9 cellular contexts compared by ENCODE assay signal in genomic region chr12:71870409-71870808, GRCh38. TPM values are rescaled to one million over a fixed set of nuclear protein-coding genes. Genes with fewer than 3 reads are reported as not detected.
DNase-seq lines count a peak whose midpoint lies in the region; ATAC-seq lines count a peak whose summit lies in the region.
"Had no signal": no experiment of that assay in that cellular context is flagged by ENCODE, and none has a peak within 500 bp of the region (broad histone marks: within the 10 kb centered on the region; RNA-seq: fewer than 3 reads in every experiment).

No MANE protein-coding gene starts in this region.

- H3K4me1 Mint-ChIP-seq in natural killer cell treated with Interleukin-12 subunit alpha and Interleukin-12 subunit beta and Interleukin-15 and Interleukin-18, amount 100 ng/mL, for 72 hours (ENCODE audit: low read depth in 2 of 2) = peaks cover 21 to 32% of the 10 kb centered on the region in 2 donors
- peaks cover 53% of the 10 kb centered on the region for H3K4me1 Mint-ChIP-seq in activated CD4-positive, alpha-beta T cell treated with anti-CD3 and anti-CD28 coated beads for 36 hours

- ATAC-seq in GM18907 (IDR thresholded peaks at IDR 0.05; ENCODE audit: unreplicated experiment) = peak; percentile 83
- peak; percentile 70 for ATAC-seq in GM21786 (IDR thresholded peaks at IDR 0.05; ENCODE audit: unreplicated experiment)
- ATAC-seq in HG03457 (IDR thresholded peaks at IDR 0.05; ENCODE audit: unreplicated experiment) = peak; percentile 75
- no peak for ATAC-seq in natural killer cell treated with Interleukin-12 subunit alpha and Interleukin-12 subunit beta and Interleukin-15 and Interleukin-18, amount 100 ng/mL, for 72 hours
- ATAC-seq in stimulated activated naive CD8-positive, alpha-beta T cell treated with anti-CD3 and anti-CD28 coated beads, Interleukin-15, Interleukin-2, amounts not matched to agents 100 U/mL and 50 U/mL, for 24 hours = no peak
- no peak for ATAC-seq in activated CD4-positive, alpha-beta T cell treated with anti-CD3 and anti-CD28 coated beads for 36 hours

- H3K27me3 Mint-ChIP-seq in natural killer cell treated with Interleukin-12 subunit alpha and Interleukin-12 subunit beta and Interleukin-15 and Interleukin-18, amount 100 ng/mL, for 72 hours = no peaks in the 10 kb centered on the region
- H3K27me3 Mint-ChIP-seq in activated CD4-positive, alpha-beta T cell treated with anti-CD3 and anti-CD28 coated beads for 36 hours = no peaks in the 10 kb centered on the region
- H3K27me3 Mint-ChIP-seq: activated naive CD8-positive, alpha-beta T cell treated with anti-CD3 and anti-CD28 coated beads, Interleukin-2, amount 10 ng/mL, durations not matched to agents 7 days and 5 days had no signal

- POLR2A ChIA-PET in activated CD4-positive, alpha-beta T cell treated with anti-CD3 and anti-CD28 coated beads for 36 hours (lab: Charles Lee) = no interaction called here

- peak overlapping the region in 1 of 2 donors; percentile 47 for H3K27ac Mint-ChIP-seq in natural killer cell treated with Interleukin-12 subunit alpha and Interleukin-12 subunit beta and Interleukin-15 and Interleukin-18, amount 100 ng/mL, for 72 hours
- no peak overlapping the region for H3K27ac Mint-ChIP-seq in activated CD4-positive, alpha-beta T cell treated with anti-CD3 and anti-CD28 coated beads for 36 hours
- H3K27ac Mint-ChIP-seq: activated naive CD8-positive, alpha-beta T cell treated with anti-CD3 and anti-CD28 coated beads, Interleukin-2, amount 10 ng/mL, durations not matched to agents 7 days and 5 days had no signal

- CTCF ChIA-PET in activated CD4-positive, alpha-beta T cell treated with anti-CD3 and anti-CD28 coated beads for 36 hours (lab: Charles Lee) = interaction anchor here (0.6 kb wide), 1 partner anchor 252 kb away, joined by 3 read pairs; no protein-coding TSS in a partner anchor

- H3K36me3 Mint-ChIP-seq in natural killer cell treated with Interleukin-12 subunit alpha and Interleukin-12 subunit beta and Interleukin-15 and Interleukin-18, amount 100 ng/mL, for 72 hours = peaks cover 5% of the 10 kb centered on the region
- H3K36me3 Mint-ChIP-seq in activated CD4-positive, alpha-beta T cell treated with anti-CD3 and anti-CD28 coated beads for 36 hours (ENCODE audit: low read depth) = peaks cover 22% of the 10 kb centered on the region

- no peak for DNase-seq in natural killer cell treated with Interleukin-12 subunit alpha and Interleukin-12 subunit beta and Interleukin-15 and Interleukin-18, amount 100 ng/mL, for 72 hours (ENCODE audit: low spot score)
- DNase-seq in stimulated activated naive CD8-positive, alpha-beta T cell treated with anti-CD3 and anti-CD28 coated beads, Interleukin-15, Interleukin-2, amounts not matched to agents 100 U/mL and 50 U/mL, for 24 hours = no peak
- no peak for DNase-seq in activated CD4-positive, alpha-beta T cell treated with anti-CD3 and anti-CD28 coated beads for 36 hours
- no peak for DNase-seq in NCI-H2227 treated with DMSO at 0.1 percent for 48 hours (lab: John Stamatoyannopoulos, UW)
- DNase-seq: activated naive CD8-positive, alpha-beta T cell treated with anti-CD3 and anti-CD28 coated beads, Interleukin-2, amount 10 ng/mL, durations not matched to agents 7 days and 5 days; NCI-H1092 had no signal

- H3K9me3 Mint-ChIP-seq in natural killer cell treated with Interleukin-12 subunit alpha and Interleukin-12 subunit beta and Interleukin-15 and Interleukin-18, amount 100 ng/mL, for 72 hours = no peaks in the 10 kb centered on the region
- no peaks in the 10 kb centered on the region for H3K9me3 Mint-ChIP-seq in activated CD4-positive, alpha-beta T cell treated with anti-CD3 and anti-CD28 coated beads for 36 hours (ENCODE audit: low read depth)
- H3K9me3 Mint-ChIP-seq: activated naive CD8-positive, alpha-beta T cell treated with anti-CD3 and anti-CD28 coated beads, Interleukin-2, amount 10 ng/mL, durations not matched to agents 7 days and 5 days had no signal

- intact Hi-C loops in activated CD4-positive, alpha-beta T cell treated with anti-CD3 and anti-CD28 coated beads for 36 hours (cut with DNase I, micrococcal nuclease) = no loop called here

- peak overlapping the region; percentile 21 for H3K4me3 Mint-ChIP-seq in natural killer cell treated with Interleukin-12 subunit alpha and Interleukin-12 subunit beta and Interleukin-15 and Interleukin-18, amount 100 ng/mL, for 72 hours
- no peak overlapping the region for H3K4me3 Mint-ChIP-seq in activated CD4-positive, alpha-beta T cell treated with anti-CD3 and anti-CD28 coated beads for 36 hours
- H3K4me3 Mint-ChIP-seq: activated naive CD8-positive, alpha-beta T cell treated with anti-CD3 and anti-CD28 coated beads, Interleukin-2, amount 10 ng/mL, durations not matched to agents 7 days and 5 days had no signal

RNA-seq across cellular contexts. Expression of gene TBC1D15, which starts 30.9 kb away (rescaled TPM):
- total RNA-seq in natural killer cell treated with Interleukin-12 subunit alpha and Interleukin-12 subunit beta and Interleukin-15 and Interleukin-18, amount 100 ng/mL, for 72 hours = 10 to 100 TPM; 29.9 to 31.2 TPM
- 10 to 100 TPM; 50.3 to 59.1 TPM for total RNA-seq in activated CD4-positive, alpha-beta T cell treated with anti-CD3 and anti-CD28 coated beads for 36 hours

Comparison
In these comparisons a context has a peak if more than half of its experiments do, and no peak if none do; other contexts are left out.
1. ATAC-seq: peak in GM18907 (single experiment), GM21786 (single experiment) and HG03457 (single experiment); none in natural killer cell treated with Interleukin-12 subunit alpha and Interleukin-12 subunit beta and Interleukin-15 and Interleukin-18, amount 100 ng/mL, for 72 hours (0 of 2), stimulated activated naive CD8-positive, alpha-beta T cell treated with anti-CD3 and anti-CD28 coated beads, Interleukin-15, Interleukin-2, amounts not matched to agents 100 U/mL and 50 U/mL, for 24 hours (single experiment) and activated CD4-positive, alpha-beta T cell treated with anti-CD3 and anti-CD28 coated beads for 36 hours (single experiment).